In the genomic region with DNA sequence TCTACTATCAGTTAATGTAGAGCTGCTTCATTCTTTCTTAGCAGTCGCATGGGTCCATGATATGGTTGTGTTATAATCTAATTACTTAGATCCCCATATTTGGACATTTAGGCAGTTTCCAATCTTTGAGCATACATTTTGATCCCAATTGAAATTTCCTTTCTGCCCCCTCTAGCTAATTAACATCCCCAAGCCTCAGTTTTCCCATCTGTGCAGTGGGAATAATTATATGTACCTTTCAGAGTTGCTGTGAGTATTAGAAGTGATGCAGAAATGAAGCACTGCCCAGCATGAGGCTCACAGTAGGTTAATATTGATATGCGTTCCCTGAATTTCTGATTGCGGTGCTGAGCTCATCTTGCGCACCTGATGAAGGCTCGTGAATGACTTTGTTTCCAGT, we compare ENCODE assay signal across 2 cellular contexts.
A peak's percentile ranks its signal among the peaks of the same experiment; 100 is the strongest.
TF ChIP-seq lines count a peak whose summit lies in the region.

No MANE protein-coding gene starts in this region.

TF ChIP-seq in WTC11, 78 proteins besides CTCF, POLR2A, EP300 and RAD21:
- TF ChIP-seq ELF4 (CRISPR knock-in tag; IDR thresholded peaks at IDR 0.05; ENCODE audit: low read depth) (no peak), ZNF396 (CRISPR knock-in tag; IDR thresholded peaks at IDR 0.05; ENCODE audit: borderline replicate concordance) (no peak), TCF7 (CRISPR knock-in tag; IDR thresholded peaks at IDR 0.05; ENCODE audit: low read depth) (no peak), SMAD4 (CRISPR knock-in tag; IDR thresholded peaks at IDR 0.05) (no peak), ZNF423 (CRISPR knock-in tag; IDR thresholded peaks at IDR 0.05) (no peak), RELA (CRISPR knock-in tag; IDR thresholded peaks at IDR 0.05; ENCODE audit: borderline replicate concordance) (no peak), MYBL2 (CRISPR knock-in tag; IDR thresholded peaks at IDR 0.05) (no peak), TEAD1 (CRISPR knock-in tag; IDR thresholded peaks at IDR 0.05) (no peak), ZBTB21 (CRISPR knock-in tag; IDR thresholded peaks at IDR 0.05; ENCODE audit: borderline replicate concordance) (no peak), MXD4 (CRISPR knock-in tag; IDR thresholded peaks at IDR 0.05; ENCODE audit: borderline replicate concordance) (no peak)
- TF ChIP-seq, protein P1, sequence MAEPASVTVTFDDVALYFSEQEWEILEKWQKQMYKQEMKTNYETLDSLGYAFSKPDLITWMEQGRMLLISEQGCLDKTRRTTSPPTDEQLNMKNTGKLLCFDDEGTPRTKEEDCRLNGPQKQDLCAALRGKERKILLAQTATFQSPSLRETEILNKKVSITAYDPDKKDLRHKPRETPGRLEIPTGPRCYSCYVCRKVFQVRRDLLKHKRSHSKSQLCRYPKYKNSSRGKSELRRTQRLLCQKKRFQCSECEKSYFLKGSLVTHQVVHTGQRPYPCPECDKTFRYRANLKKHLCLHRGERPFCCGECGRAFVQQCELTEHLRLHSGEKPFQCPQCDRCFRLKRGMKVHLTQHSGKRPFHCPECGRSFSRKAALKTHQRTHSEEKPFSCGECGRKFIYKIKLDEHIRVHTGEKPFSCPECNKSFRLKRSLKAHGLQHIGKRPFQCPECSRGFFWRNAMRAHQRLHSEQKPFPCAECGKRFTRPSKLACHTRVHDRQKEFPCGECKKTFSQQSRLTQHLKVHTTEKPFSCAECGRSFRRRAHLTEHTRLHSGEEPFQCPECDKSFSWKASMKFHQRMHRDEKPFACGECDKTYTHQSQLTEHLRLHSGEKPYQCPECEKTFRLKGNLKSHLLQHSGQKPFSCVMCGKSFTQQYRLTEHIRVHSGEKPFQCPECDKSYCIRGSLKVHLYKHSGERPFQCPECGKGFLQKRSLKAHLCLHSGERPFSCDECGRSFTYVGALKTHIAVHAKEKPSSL (CRISPR knock-in tag; conservative IDR thresholded peaks at IDR 0.05), result no peak
- TF ChIP-seq, protein P2, sequence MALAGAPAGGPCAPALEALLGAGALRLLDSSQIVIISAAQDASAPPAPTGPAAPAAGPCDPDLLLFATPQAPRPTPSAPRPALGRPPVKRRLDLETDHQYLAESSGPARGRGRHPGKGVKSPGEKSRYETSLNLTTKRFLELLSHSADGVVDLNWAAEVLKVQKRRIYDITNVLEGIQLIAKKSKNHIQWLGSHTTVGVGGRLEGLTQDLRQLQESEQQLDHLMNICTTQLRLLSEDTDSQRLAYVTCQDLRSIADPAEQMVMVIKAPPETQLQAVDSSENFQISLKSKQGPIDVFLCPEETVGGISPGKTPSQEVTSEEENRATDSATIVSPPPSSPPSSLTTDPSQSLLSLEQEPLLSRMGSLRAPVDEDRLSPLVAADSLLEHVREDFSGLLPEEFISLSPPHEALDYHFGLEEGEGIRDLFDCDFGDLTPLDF (CRISPR knock-in tag; IDR thresholded peaks at IDR 0.05), result no peak
- TF ChIP-seq, protein P3, sequence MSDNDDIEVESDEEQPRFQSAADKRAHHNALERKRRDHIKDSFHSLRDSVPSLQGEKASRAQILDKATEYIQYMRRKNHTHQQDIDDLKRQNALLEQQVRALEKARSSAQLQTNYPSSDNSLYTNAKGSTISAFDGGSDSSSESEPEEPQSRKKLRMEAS (CRISPR knock-in tag; IDR thresholded peaks at IDR 0.05), result no peak
- TF ChIP-seq, protein P4, sequence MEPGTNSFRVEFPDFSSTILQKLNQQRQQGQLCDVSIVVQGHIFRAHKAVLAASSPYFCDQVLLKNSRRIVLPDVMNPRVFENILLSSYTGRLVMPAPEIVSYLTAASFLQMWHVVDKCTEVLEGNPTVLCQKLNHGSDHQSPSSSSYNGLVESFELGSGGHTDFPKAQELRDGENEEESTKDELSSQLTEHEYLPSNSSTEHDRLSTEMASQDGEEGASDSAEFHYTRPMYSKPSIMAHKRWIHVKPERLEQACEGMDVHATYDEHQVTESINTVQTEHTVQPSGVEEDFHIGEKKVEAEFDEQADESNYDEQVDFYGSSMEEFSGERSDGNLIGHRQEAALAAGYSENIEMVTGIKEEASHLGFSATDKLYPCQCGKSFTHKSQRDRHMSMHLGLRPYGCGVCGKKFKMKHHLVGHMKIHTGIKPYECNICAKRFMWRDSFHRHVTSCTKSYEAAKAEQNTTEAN (CRISPR knock-in tag; IDR thresholded peaks at IDR 0.05), result no peak
- TF ChIP-seq, protein P5, sequence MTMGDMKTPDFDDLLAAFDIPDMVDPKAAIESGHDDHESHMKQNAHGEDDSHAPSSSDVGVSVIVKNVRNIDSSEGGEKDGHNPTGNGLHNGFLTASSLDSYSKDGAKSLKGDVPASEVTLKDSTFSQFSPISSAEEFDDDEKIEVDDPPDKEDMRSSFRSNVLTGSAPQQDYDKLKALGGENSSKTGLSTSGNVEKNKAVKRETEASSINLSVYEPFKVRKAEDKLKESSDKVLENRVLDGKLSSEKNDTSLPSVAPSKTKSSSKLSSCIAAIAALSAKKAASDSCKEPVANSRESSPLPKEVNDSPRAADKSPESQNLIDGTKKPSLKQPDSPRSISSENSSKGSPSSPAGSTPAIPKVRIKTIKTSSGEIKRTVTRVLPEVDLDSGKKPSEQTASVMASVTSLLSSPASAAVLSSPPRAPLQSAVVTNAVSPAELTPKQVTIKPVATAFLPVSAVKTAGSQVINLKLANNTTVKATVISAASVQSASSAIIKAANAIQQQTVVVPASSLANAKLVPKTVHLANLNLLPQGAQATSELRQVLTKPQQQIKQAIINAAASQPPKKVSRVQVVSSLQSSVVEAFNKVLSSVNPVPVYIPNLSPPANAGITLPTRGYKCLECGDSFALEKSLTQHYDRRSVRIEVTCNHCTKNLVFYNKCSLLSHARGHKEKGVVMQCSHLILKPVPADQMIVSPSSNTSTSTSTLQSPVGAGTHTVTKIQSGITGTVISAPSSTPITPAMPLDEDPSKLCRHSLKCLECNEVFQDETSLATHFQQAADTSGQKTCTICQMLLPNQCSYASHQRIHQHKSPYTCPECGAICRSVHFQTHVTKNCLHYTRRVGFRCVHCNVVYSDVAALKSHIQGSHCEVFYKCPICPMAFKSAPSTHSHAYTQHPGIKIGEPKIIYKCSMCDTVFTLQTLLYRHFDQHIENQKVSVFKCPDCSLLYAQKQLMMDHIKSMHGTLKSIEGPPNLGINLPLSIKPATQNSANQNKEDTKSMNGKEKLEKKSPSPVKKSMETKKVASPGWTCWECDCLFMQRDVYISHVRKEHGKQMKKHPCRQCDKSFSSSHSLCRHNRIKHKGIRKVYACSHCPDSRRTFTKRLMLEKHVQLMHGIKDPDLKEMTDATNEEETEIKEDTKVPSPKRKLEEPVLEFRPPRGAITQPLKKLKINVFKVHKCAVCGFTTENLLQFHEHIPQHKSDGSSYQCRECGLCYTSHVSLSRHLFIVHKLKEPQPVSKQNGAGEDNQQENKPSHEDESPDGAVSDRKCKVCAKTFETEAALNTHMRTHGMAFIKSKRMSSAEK (CRISPR knock-in tag; IDR thresholded peaks at IDR 0.05; ENCODE audit: borderline replicate concordance), result no peak
- TF ChIP-seq, protein P6, sequence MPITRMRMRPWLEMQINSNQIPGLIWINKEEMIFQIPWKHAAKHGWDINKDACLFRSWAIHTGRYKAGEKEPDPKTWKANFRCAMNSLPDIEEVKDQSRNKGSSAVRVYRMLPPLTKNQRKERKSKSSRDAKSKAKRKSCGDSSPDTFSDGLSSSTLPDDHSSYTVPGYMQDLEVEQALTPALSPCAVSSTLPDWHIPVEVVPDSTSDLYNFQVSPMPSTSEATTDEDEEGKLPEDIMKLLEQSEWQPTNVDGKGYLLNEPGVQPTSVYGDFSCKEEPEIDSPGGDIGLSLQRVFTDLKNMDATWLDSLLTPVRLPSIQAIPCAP (CRISPR knock-in tag; IDR thresholded peaks at IDR 0.05), result no peak

TF ChIP-seq in H1, 55 proteins besides CTCF, POLR2A, EP300 and RAD21:
- TF ChIP-seq SP2 (IDR thresholded peaks at IDR 0.05; ENCODE audit: low read length) (no peak), RNF2 (IDR thresholded peaks at IDR 0.05; ENCODE audit: borderline replicate concordance, low read depth, low read length, missing control alignments, poor library complexity, severe bottlenecking) (no peak), NANOG (IDR thresholded peaks at IDR 0.05; ENCODE audit: insufficient read depth, low read depth, low read length, poor library complexity, severe bottlenecking) (no peak), RBBP5 (IDR thresholded peaks at IDR 0.05; ENCODE audit: borderline replicate concordance, low read depth, low read length) (no peak), TEAD4 (IDR thresholded peaks at IDR 0.05; ENCODE audit: low read depth, low read length) (no peak), BACH1 (IDR thresholded peaks at IDR 0.05; ENCODE audit: low read length) (no peak), EZH2 (IDR thresholded peaks at IDR 0.05; ENCODE audit: low read depth, low read length, severe bottlenecking) (no peak), HDAC2 (IDR thresholded peaks at IDR 0.05; ENCODE audit: borderline replicate concordance in 1 of 2, low read depth in 2 of 2, low read length in 2 of 2) (peak in 1 of 2 experiments; percentile 50; a peak in 1 of 4 replicates), KDM1A (IDR thresholded peaks at IDR 0.05; ENCODE audit: borderline replicate concordance, low read length) (peak; percentile 82), CHD2 (IDR thresholded peaks at IDR 0.05; ENCODE audit: low read length) (no peak)
